1 cellular context compared by ENCODE assay signal in genomic region chr1:22935450-22935849, GRCh38.
TF ChIP-seq lines count a peak whose summit lies in the region.

No MANE protein-coding gene starts in this region.

TF ChIP-seq in K562, 482 proteins besides CTCF, POLR2A, EP300 and RAD21 (continued from another document and continues in another):
- no peak for TF ChIP-seq RNF219 (CRISPR knock-in tag; IDR thresholded peaks at IDR 0.05)
- TF ChIP-seq ZFP91 (CRISPR knock-in tag; IDR thresholded peaks at IDR 0.05) = no peak
- TF ChIP-seq EP400 (IDR thresholded peaks at IDR 0.05) = no peak
- TF ChIP-seq CXXC5 (CRISPR knock-in tag; IDR thresholded peaks at IDR 0.05) = no peak
- no peak for TF ChIP-seq BRF1 (IDR thresholded peaks at IDR 0.05; ENCODE audit: borderline replicate concordance, extremely low read depth, insufficient read length)
- no peak for TF ChIP-seq ZNF140 (CRISPR knock-in tag; IDR thresholded peaks at IDR 0.05)
- TF ChIP-seq ZNF395 (CRISPR knock-in tag; IDR thresholded peaks at IDR 0.05) = no peak
- peak; percentile 42 for TF ChIP-seq RBM25 (IDR thresholded peaks at IDR 0.05; ENCODE audit: low read depth, low read length, severe bottlenecking)
- no peak for TF ChIP-seq ZNF764 (CRISPR knock-in tag; IDR thresholded peaks at IDR 0.05; ENCODE audit: low read depth)
- no peak for TF ChIP-seq HMGXB4 (CRISPR knock-in tag; IDR thresholded peaks at IDR 0.05)
- no peak for TF ChIP-seq PCBP2 (IDR thresholded peaks at IDR 0.05; ENCODE audit: low read depth, low read length, poor library complexity, severe bottlenecking)
- TF ChIP-seq ZNF384 (IDR thresholded peaks at IDR 0.05; ENCODE audit: low read depth, low read length) = no peak
- no peak for TF ChIP-seq THRAP3 (IDR thresholded peaks at IDR 0.05; ENCODE audit: borderline replicate concordance)
- TF ChIP-seq BRCA1 (IDR thresholded peaks at IDR 0.05) = no peak
- no peak for TF ChIP-seq BRCA1 (CRISPR knock-in tag; IDR thresholded peaks at IDR 0.05)
- TF ChIP-seq ZNF324 (CRISPR knock-in tag; IDR thresholded peaks at IDR 0.05) = no peak
- TF ChIP-seq PHTF2 (CRISPR knock-in tag; IDR thresholded peaks at IDR 0.05) = no peak
- peak; percentile 95 for TF ChIP-seq PKNOX1 (IDR thresholded peaks at IDR 0.05)
- no peak for TF ChIP-seq MXI1 (IDR thresholded peaks at IDR 0.05; ENCODE audit: low read depth, low read length)
- TF ChIP-seq GATAD2B (IDR thresholded peaks at IDR 0.05; ENCODE audit: borderline replicate concordance) = no peak
- TF ChIP-seq ZNF212 (CRISPR knock-in tag; IDR thresholded peaks at IDR 0.05) = no peak
- no peak for TF ChIP-seq ZNF592 (IDR thresholded peaks at IDR 0.05)
- peak; percentile 63 for TF ChIP-seq NFYB (IDR thresholded peaks at IDR 0.05; ENCODE audit: extremely low read depth, insufficient read length)
- TF ChIP-seq ASH1L (IDR thresholded peaks at IDR 0.05; ENCODE audit: borderline replicate concordance, low read depth, partially characterized antibody) = peak; percentile 58
- TF ChIP-seq ZNF23 (CRISPR knock-in tag; IDR thresholded peaks at IDR 0.05) = no peak
- TF ChIP-seq ARNT (IDR thresholded peaks at IDR 0.05) = no peak
- TF ChIP-seq ZNF280A (IDR thresholded peaks at IDR 0.05; ENCODE audit: low read depth, partially characterized antibody) = no peak
- no peak for TF ChIP-seq ARID4B (CRISPR knock-in tag; IDR thresholded peaks at IDR 0.05)
- TF ChIP-seq ZBTB43 (CRISPR knock-in tag; IDR thresholded peaks at IDR 0.05) = no peak
- peak; percentile 50 for TF ChIP-seq FOS (IDR thresholded peaks at IDR 0.05; ENCODE audit: extremely low read depth, insufficient read length)
- no peak for TF ChIP-seq KAT7 (CRISPR knock-in tag; IDR thresholded peaks at IDR 0.05; ENCODE audit: borderline replicate concordance)
- TF ChIP-seq L3MBTL2 (IDR thresholded peaks at IDR 0.05) = no peak
- peak; percentile 35 for TF ChIP-seq SP2 (IDR thresholded peaks at IDR 0.05; ENCODE audit: extremely low read depth, low read depth, low read length, poor library complexity, severe bottlenecking)
- no peak for TF ChIP-seq PBX2 (CRISPR knock-in tag; IDR thresholded peaks at IDR 0.05; ENCODE audit: low read depth)
- TF ChIP-seq PBX2 (tag; conservative IDR thresholded peaks at IDR 0.05; ENCODE audit: low read depth) = peak; percentile 54; the same call in 1 of the 2 replicates
- no peak for TF ChIP-seq ETV6 (IDR thresholded peaks at IDR 0.05; ENCODE audit: borderline replicate concordance in 1 of 2, low read depth in 2 of 2, low read length in 1 of 2)
- no peak for TF ChIP-seq ETV6 (CRISPR knock-in tag; IDR thresholded peaks at IDR 0.05; ENCODE audit: borderline replicate concordance)
